In the genomic region with DNA sequence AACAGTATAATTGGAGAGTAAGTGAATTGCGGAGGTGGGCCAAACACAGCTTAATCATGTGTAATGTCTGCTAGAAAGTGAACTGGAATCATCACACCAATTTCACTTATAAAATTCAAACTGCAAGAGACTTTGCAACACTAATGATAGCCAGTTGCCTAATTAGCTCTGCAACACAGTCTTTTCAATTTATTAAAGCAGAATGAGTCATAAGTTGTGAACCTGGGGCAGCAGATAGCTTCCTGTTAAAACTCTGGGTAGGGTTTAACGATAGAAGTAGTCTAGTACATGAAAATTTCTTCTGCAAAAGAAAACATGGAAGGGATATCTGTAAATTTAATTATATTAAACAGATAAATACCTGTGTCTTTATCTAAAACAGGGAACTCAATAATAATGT, we compare ENCODE assay signal across 26 cellular contexts.
DNase-seq lines count a peak whose midpoint lies in the region; ATAC-seq, FAIRE-seq and TF ChIP-seq lines count a peak whose summit lies in the region.
"Had no signal": no experiment of that assay in that cellular context is flagged by ENCODE, and none has a peak within 500 bp of the region (broad histone marks: within the 10 kb centered on the region; RNA-seq: fewer than 3 reads in every experiment).

No MANE protein-coding gene starts in this region.

- ATAC-seq in HG02763 (IDR thresholded peaks at IDR 0.05; ENCODE audit: unreplicated experiment) = no peak
- ATAC-seq: Right ventricle myocardium inferior had no signal

- no peaks in the 10 kb centered on the region for H3K36me3 ChIP-seq in bronchial epithelial cell (ENCODE audit: control insufficient read depth, insufficient read depth, low read length)
- H3K36me3 ChIP-seq: MG63, SJSA1 had no signal

- FAIRE-seq in bronchial epithelial cell (lab: Jason Lieb, UNC) = no peak
- FAIRE-seq: G401.6, GM12892 had no signal

- no peak for TF ChIP-seq CTCF in bronchial epithelial cell (IDR thresholded peaks at IDR 0.05; ENCODE audit: insufficient read depth, low read length, severe bottlenecking)

- DNase-seq in Ammon's horn (ENCODE audit: low spot score) (peak; percentile 2), HT-29 (ENCODE audit: low spot score) (peak; percentile 16), bronchial epithelial cell (ENCODE audit: low read depth) (peak; percentile 32), renal cortical epithelial cell (ENCODE audit: low read depth) (peak; percentile 49), NCI-H1105 treated with DMSO at 0.1 percent for 48 hours (lab: John Stamatoyannopoulos, UW) (no peak), NCI-H2029 treated with DMSO at 0.1 percent for 48 hours (lab: John Stamatoyannopoulos, UW) (no peak)
- DNase-seq: Caco-2; CD4-positive, alpha-beta T cell; DMS153; H9; KBM-7; MG63; NCI-H1105; NCI-H2081; NCI-H2171; NCI-H345; NCI-H524; NCI-H774; NK-92 treated with Interleukin-12 subunit alpha and Interleukin-12 subunit beta, amount 100 ng/mL, for 24 hours; OCI-M1; T-helper 1 cell had no signal

- no peaks in the 10 kb centered on the region for H3K27me3 ChIP-seq in bronchial epithelial cell (ENCODE audit: control insufficient read depth, insufficient read depth, low read length)
- H3K27me3 ChIP-seq: MG63, SJSA1 had no signal

- H3K4me3 ChIP-seq in bronchial epithelial cell (ENCODE audit: low read depth, low read length) = no peak overlapping the region
- H3K4me3 ChIP-seq: MG63, SJSA1 had no signal

Comparison
In these comparisons a context has a peak if more than half of its experiments do, and no peak if none do; other contexts are left out.
1. DNase-seq: peak in Ammon's horn (single experiment), HT-29 (single experiment), bronchial epithelial cell (single experiment) and renal cortical epithelial cell (single experiment); none in NCI-H1105 treated with DMSO at 0.1 percent for 48 hours (single experiment) and NCI-H2029 treated with DMSO at 0.1 percent for 48 hours (single experiment).